ENCODE assay signal across 9 cellular contexts in genomic region chr5:179343902-179344300, GRCh38. TPM values are rescaled to one million over a fixed set of nuclear protein-coding genes. Genes with fewer than 3 reads are reported as not detected.
DNase-seq lines count a peak whose midpoint lies in the region; ATAC-seq, FAIRE-seq and TF ChIP-seq lines count a peak whose summit lies in the region.
"Had no signal": no experiment of that assay in that cellular context is flagged by ENCODE, and none has a peak within 500 bp of the region (broad histone marks: within the 10 kb centered on the region; RNA-seq: fewer than 3 reads in every experiment).

No MANE protein-coding gene starts in this region.

- peak; percentile 65 for ATAC-seq in left lung

- H3K27ac Mint-ChIP-seq in activated naive CD4-positive, alpha-beta T cell treated with anti-CD3 and anti-CD28 coated beads for 36 hours = no peak overlapping the region
- H3K27ac Mint-ChIP-seq: activated B cell treated with CpG ODN at 0.5 μM for 24 hours had no signal

- H3K27me3 ChIP-seq in brain microvascular endothelial cell (replicated peaks) (no peaks in the 10 kb centered on the region), left lung (peaks cover 8 to 96% of the 10 kb centered on the region in 2 donors)

- peak; percentile 20 for DNase-seq in activated naive CD4-positive, alpha-beta T cell treated with anti-CD3 and anti-CD28 coated beads for 36 hours
- no peak for DNase-seq in activated naive CD4-positive, alpha-beta T cell treated with Interleukin-2 at 50 U/mL for 16 hours
- DNase-seq in brain microvascular endothelial cell (peak; percentile 27), left lung (peak; percentile 50 to 84), urothelium cell line (ENCODE audit: low spot score) (peak; percentile 57), NCI-H510A (lab: John Stamatoyannopoulos, UW) (no peak)
- no peak for DNase-seq in activated CD4-positive, CD25-positive, alpha-beta regulatory T cell treated with anti-CD3 and anti-CD28 coated beads, Interleukin-2, amount 50 U/mL, for 72 hours
- DNase-seq in activated CD4-positive, alpha-beta T cell treated with anti-CD3 and anti-CD28 coated beads for 4 hours = no peak
- DNase-seq: activated B cell treated with CpG ODN at 0.5 μM for 24 hours had no signal

- peaks cover 4% of the 10 kb centered on the region for H3K4me1 Mint-ChIP-seq in activated naive CD4-positive, alpha-beta T cell treated with anti-CD3 and anti-CD28 coated beads for 36 hours (ENCODE audit: low read depth)

- peak overlapping the region; percentile 48 for H3K27ac ChIP-seq in brain microvascular endothelial cell
- no peak overlapping the region for H3K27ac ChIP-seq in left lung

- H3K36me3 Mint-ChIP-seq in activated naive CD4-positive, alpha-beta T cell treated with anti-CD3 and anti-CD28 coated beads for 36 hours (ENCODE audit: low read depth) = no peaks in the 10 kb centered on the region

- H3K27me3 Mint-ChIP-seq in activated naive CD4-positive, alpha-beta T cell treated with anti-CD3 and anti-CD28 coated beads for 36 hours (ENCODE audit: low read depth) = peaks cover 47% of the 10 kb centered on the region

- CTCF ChIA-PET in activated naive CD4-positive, alpha-beta T cell treated with anti-CD3 and anti-CD28 coated beads for 36 hours (lab: Charles Lee) = no interaction called here

- peaks cover 0 to 26% of the 10 kb centered on the region in 2 donors for H3K4me1 ChIP-seq in left lung

- TF ChIP-seq CTCF in brain microvascular endothelial cell (IDR thresholded peaks at IDR 0.05; ENCODE audit: low read depth, low read length, missing control alignments) (peak; percentile 45), left lung (IDR thresholded peaks at IDR 0.05) (peak in 1 of 2 donors; percentile 50)

- no peaks in the 10 kb centered on the region for H3K9me3 ChIP-seq in left lung

- no peak overlapping the region for H3K4me3 Mint-ChIP-seq in activated naive CD4-positive, alpha-beta T cell treated with anti-CD3 and anti-CD28 coated beads for 36 hours
- H3K4me3 Mint-ChIP-seq: activated B cell treated with CpG ODN at 0.5 μM for 24 hours had no signal

- H3K4me3 ChIP-seq in brain microvascular endothelial cell (ENCODE audit: low read depth, low read length) (peak overlapping the region; percentile 63), left lung (peak overlapping the region; percentile 39 to 58)

- H3K36me3 ChIP-seq in brain microvascular endothelial cell (replicated peaks) (no peaks in the 10 kb centered on the region), left lung (no peaks in the 10 kb centered on the region)

- FAIRE-seq in urothelium cell line (lab: Jason Lieb, UNC) = no peak

- no peaks in the 10 kb centered on the region for H3K9me3 Mint-ChIP-seq in activated naive CD4-positive, alpha-beta T cell treated with anti-CD3 and anti-CD28 coated beads for 36 hours
- H3K9me3 Mint-ChIP-seq: activated B cell treated with CpG ODN at 0.5 μM for 24 hours had no signal

- in situ Hi-C loops in brain microvascular endothelial cell (cut with HindIII; ENCODE audit: low pct_ligation_motif_present, low sequenced_read_pairs) = no loop called here

- intact Hi-C loops in activated naive CD4-positive, alpha-beta T cell treated with anti-CD3 and anti-CD28 coated beads for 36 hours (cut with micrococcal nuclease) = loop anchor here (10.0 kb wide), 1 partner anchor 179 kb away; no protein-coding TSS in a partner anchor
- intact Hi-C loops in left lung (cut with DNase I) = no loop called here

RNA-seq across cellular contexts. Expression of gene ADAMTS2, which starts 1.4 kb away (rescaled TPM):
- total RNA-seq in activated naive CD4-positive, alpha-beta T cell treated with anti-CD3 and anti-CD28 coated beads for 36 hours = not detected
- 10 to 100 TPM; 51.6 to 68.2 TPM for total RNA-seq in left lung
- total RNA-seq: activated B cell treated with CpG ODN at 0.5 μM for 24 hours had no signal

Comparison
In these comparisons a context has a peak if more than half of its experiments do, and no peak if none do; other contexts are left out.
1. DNase-seq: peak in activated naive CD4-positive, alpha-beta T cell treated with anti-CD3 and anti-CD28 coated beads for 36 hours (single experiment), brain microvascular endothelial cell (single experiment), left lung (2 of 2) and urothelium cell line (single experiment); none in activated naive CD4-positive, alpha-beta T cell treated with Interleukin-2 at 50 U/mL for 16 hours (single experiment), activated CD4-positive, CD25-positive, alpha-beta regulatory T cell treated with anti-CD3 and anti-CD28 coated beads, Interleukin-2, amount 50 U/mL, for 72 hours (single experiment), activated CD4-positive, alpha-beta T cell treated with anti-CD3 and anti-CD28 coated beads for 4 hours (0 of 2) and NCI-H510A (single experiment).
2. RNA of gene ADAMTS2, which starts 1.4 kb away (total RNA-seq): 51.6 to 68.2 TPM in left lung; not detected in activated naive CD4-positive, alpha-beta T cell treated with anti-CD3 and anti-CD28 coated beads for 36 hours; every median in the first group is over 10 times any median in the second.